ENCODE assay signal across 1 cellular context in the genomic region with DNA sequence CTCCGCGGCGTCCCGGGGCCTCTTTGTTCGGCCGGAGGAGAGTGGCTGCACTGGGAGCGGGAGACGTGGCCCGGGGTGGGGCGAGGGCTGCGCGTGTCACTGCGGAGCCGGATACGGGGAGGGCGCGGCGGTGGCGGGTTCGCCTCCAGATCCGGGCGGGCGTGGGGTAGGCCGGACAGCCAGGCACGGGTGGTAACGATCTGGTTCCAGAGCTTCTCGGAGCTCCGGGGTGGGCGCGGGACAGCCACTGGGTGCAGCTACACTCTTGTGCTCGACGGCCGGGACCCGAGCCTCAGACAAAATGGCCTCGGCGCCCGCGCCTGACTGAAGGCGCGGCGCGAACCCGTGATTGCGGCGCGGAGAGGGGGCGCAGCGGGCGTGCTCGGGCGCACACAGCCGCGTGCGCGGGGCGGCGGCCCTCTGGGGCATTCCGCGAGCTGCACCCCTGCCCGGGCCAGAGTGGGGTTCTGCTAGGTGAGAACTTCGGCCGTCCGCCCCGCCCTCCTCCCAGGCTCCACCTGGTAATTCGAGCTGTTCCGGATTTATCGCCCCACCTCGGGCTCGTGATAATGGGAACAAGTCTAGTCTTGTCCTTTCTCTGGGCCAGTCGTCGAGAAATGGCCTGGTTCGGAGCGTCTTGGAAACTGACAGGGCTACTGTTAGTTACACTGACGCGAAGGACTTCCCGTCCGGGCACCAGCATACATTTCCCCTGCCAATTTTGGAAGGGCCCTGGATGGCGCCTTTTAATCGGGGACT.
TF ChIP-seq lines count a peak whose summit lies in the region.

No MANE protein-coding gene starts in this region.

TF ChIP-seq in HepG2, 621 proteins besides CTCF, POLR2A, EP300 and RAD21 (continued from another document and continues in another):
- TF ChIP-seq ZGPAT (CRISPR knock-in tag; IDR thresholded peaks at IDR 0.05) (no peak; the same call in none of the 2 replicates), ZBTB40 (IDR thresholded peaks at IDR 0.05) (no peak), ZBTB40 (CRISPR knock-in tag; IDR thresholded peaks at IDR 0.05) (0 out of 2 replicates have a peak, but pooled peaks have one; percentile 54), SMC3 (IDR thresholded peaks at IDR 0.05; ENCODE audit: low read length) (0 out of 2 replicates have a peak, but pooled peaks have one; percentile 0), ZNF143 (CRISPR knock-in tag; IDR thresholded peaks at IDR 0.05) (no peak; the same call in 1 of the 2 replicates), NPAS2 (CRISPR knock-in tag; IDR thresholded peaks at IDR 0.05; ENCODE audit: borderline replicate concordance) (0 out of 2 replicates have a peak, but pooled peaks have one; percentile 83), ZSCAN12 (CRISPR knock-in tag; IDR thresholded peaks at IDR 0.05) (no peak; the same call in 1 of the 2 replicates), RFX3 (CRISPR knock-in tag; IDR thresholded peaks at IDR 0.05) (no peak; the same call in 1 of the 2 replicates), ZFP36 (IDR thresholded peaks at IDR 0.05; ENCODE audit: borderline replicate concordance, low read depth, low read length, partially characterized antibody) (no peak), ZNF546 (CRISPR knock-in tag; conservative IDR thresholded peaks at IDR 0.05) (no peak; the same call in none of the 2 replicates), ZNF274 (CRISPR knock-in tag; IDR thresholded peaks at IDR 0.05) (peak; percentile 31), MYC (CRISPR knock-in tag; IDR thresholded peaks at IDR 0.05; ENCODE audit: borderline replicate concordance) (peak; percentile 62), ZNF468 (CRISPR knock-in tag; IDR thresholded peaks at IDR 0.05) (no peak), CENPX (CRISPR knock-in tag; IDR thresholded peaks at IDR 0.05) (no peak), ZNF251 (CRISPR knock-in tag; IDR thresholded peaks at IDR 0.05) (no peak), MEIS1 (CRISPR knock-in tag; IDR thresholded peaks at IDR 0.05; ENCODE audit: borderline replicate concordance) (no peak), TRAFD1 (CRISPR knock-in tag; IDR thresholded peaks at IDR 0.05; ENCODE audit: borderline replicate concordance) (no peak), KIAA2018 (CRISPR knock-in tag; IDR thresholded peaks at IDR 0.05; ENCODE audit: borderline replicate concordance) (no peak), HNF4G (IDR thresholded peaks at IDR 0.05; ENCODE audit: borderline replicate concordance, low read depth, low read length) (peak; percentile 39; the same call in 1 of the 2 replicates), HNF4G (CRISPR knock-in tag; IDR thresholded peaks at IDR 0.05; ENCODE audit: borderline replicate concordance, low read depth) (peak; percentile 16; the same call in 1 of the 2 replicates), NFRKB (IDR thresholded peaks at IDR 0.05) (no peak), PHF20 (CRISPR knock-in tag; IDR thresholded peaks at IDR 0.05) (peak; percentile 72), BORCS8-MEF2B (CRISPR knock-in tag; IDR thresholded peaks at IDR 0.05) (peak; percentile 98)
- TF ChIP-seq, protein P1, sequence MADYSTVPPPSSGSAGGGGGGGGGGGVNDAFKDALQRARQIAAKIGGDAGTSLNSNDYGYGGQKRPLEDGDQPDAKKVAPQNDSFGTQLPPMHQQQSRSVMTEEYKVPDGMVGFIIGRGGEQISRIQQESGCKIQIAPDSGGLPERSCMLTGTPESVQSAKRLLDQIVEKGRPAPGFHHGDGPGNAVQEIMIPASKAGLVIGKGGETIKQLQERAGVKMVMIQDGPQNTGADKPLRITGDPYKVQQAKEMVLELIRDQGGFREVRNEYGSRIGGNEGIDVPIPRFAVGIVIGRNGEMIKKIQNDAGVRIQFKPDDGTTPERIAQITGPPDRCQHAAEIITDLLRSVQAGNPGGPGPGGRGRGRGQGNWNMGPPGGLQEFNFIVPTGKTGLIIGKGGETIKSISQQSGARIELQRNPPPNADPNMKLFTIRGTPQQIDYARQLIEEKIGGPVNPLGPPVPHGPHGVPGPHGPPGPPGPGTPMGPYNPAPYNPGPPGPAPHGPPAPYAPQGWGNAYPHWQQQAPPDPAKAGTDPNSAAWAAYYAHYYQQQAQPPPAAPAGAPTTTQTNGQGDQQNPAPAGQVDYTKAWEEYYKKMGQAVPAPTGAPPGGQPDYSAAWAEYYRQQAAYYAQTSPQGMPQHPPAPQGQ (CRISPR knock-in tag; IDR thresholded peaks at IDR 0.05; ENCODE audit: borderline replicate concordance), result no peak
